1 cellular context compared by ENCODE assay signal in genomic region chr11:70312401-70313357, GRCh38.
TF ChIP-seq lines count a peak whose summit lies in the region.

No MANE protein-coding gene starts in this region.

TF ChIP-seq in K562, 482 proteins besides CTCF, POLR2A, EP300 and RAD21 (continued from another document):
- TF ChIP-seq SFPQ (IDR thresholded peaks at IDR 0.05; ENCODE audit: low read depth, low read length): no peak
- TF ChIP-seq ZNF23 (CRISPR knock-in tag; IDR thresholded peaks at IDR 0.05): no peak
- no peak for TF ChIP-seq ZBTB33 (CRISPR knock-in tag; IDR thresholded peaks at IDR 0.05)
- 0 out of 2 replicates have a peak, but pooled peaks have one; percentile 41 for TF ChIP-seq SMARCA4 (IDR thresholded peaks at IDR 0.05)
- no peak for TF ChIP-seq HMG20B (CRISPR knock-in tag; IDR thresholded peaks at IDR 0.05)
- no peak for TF ChIP-seq GTF3C2 (IDR thresholded peaks at IDR 0.05; ENCODE audit: borderline replicate concordance, extremely low read depth, insufficient read length)
- TF ChIP-seq SREBF1 (IDR thresholded peaks at IDR 0.05; ENCODE audit: borderline replicate concordance, low read depth, low read length): no peak
- TF ChIP-seq ZNF212 (CRISPR knock-in tag; IDR thresholded peaks at IDR 0.05): no peak
- TF ChIP-seq SUPT5H (IDR thresholded peaks at IDR 0.05): peak; percentile 22; the same call in 1 of the 2 replicates
- peak; percentile 39; the same call in 1 of the 2 replicates for TF ChIP-seq MYC (IDR thresholded peaks at IDR 0.05; ENCODE audit: low read depth, low read length)
- no peak for TF ChIP-seq MYC (CRISPR knock-in tag; IDR thresholded peaks at IDR 0.05; ENCODE audit: borderline replicate concordance, low read depth)
- TF ChIP-seq RFX5 (IDR thresholded peaks at IDR 0.05; ENCODE audit: low read depth, low read length): no peak
- no peak for TF ChIP-seq ZBTB11 (CRISPR knock-in tag; IDR thresholded peaks at IDR 0.05)
- TF ChIP-seq BRCA1 (IDR thresholded peaks at IDR 0.05): no peak
- TF ChIP-seq BRCA1 (CRISPR knock-in tag; IDR thresholded peaks at IDR 0.05): no peak
- TF ChIP-seq KLF6 (CRISPR knock-in tag; IDR thresholded peaks at IDR 0.05; ENCODE audit: borderline replicate concordance): no peak
- no peak for TF ChIP-seq ELF2 (CRISPR knock-in tag; IDR thresholded peaks at IDR 0.05)
- peak; percentile 55; the same call in 1 of the 2 replicates for TF ChIP-seq NCOR1 (IDR thresholded peaks at IDR 0.05)
- TF ChIP-seq ZNF398 (CRISPR knock-in tag; IDR thresholded peaks at IDR 0.05): no peak
- TF ChIP-seq FOXA3 (CRISPR knock-in tag; conservative IDR thresholded peaks at IDR 0.05 in 1 of 2, IDR thresholded peaks at IDR 0.05 in 1 of 2): no peak
- TF ChIP-seq NONO (IDR thresholded peaks at IDR 0.05; ENCODE audit: low read depth in 2 of 2, low read length in 1 of 2): no peak
- TF ChIP-seq CSDE1 (IDR thresholded peaks at IDR 0.05): no peak
- TF ChIP-seq RBM39 (optimal IDR thresholded peaks at IDR 0.05; ENCODE audit: low read depth, low read length): no peak
- TF ChIP-seq CBFA2T2 (conservative IDR thresholded peaks at IDR 0.05): peak; percentile 60
- no peak for TF ChIP-seq U2AF1 (optimal IDR thresholded peaks at IDR 0.05; ENCODE audit: low read depth, low read length)
- no peak for TF ChIP-seq ZNF77 (CRISPR knock-in tag; IDR thresholded peaks at IDR 0.05)
